Comparison of ENCODE assay signal across 9 cellular contexts in genomic region chr5:143401253-143401845, GRCh38. TPM values are rescaled to one million over a fixed set of nuclear protein-coding genes. Genes with fewer than 3 reads are reported as not detected.
A peak's percentile ranks its signal among the peaks of the same experiment; 100 is the strongest.
DNase-seq lines count a peak whose midpoint lies in the region; ATAC-seq, FAIRE-seq and TF ChIP-seq lines count a peak whose summit lies in the region.
"Had no signal": no experiment of that assay in that cellular context is flagged by ENCODE, and none has a peak within 500 bp of the region (broad histone marks: within the 10 kb centered on the region; RNA-seq: fewer than 3 reads in every experiment).

No MANE protein-coding gene starts in this region.

- TF ChIP-seq CTCF in GM23338 (conservative IDR thresholded peaks at IDR 0.05; ENCODE audit: low read depth in 2 of 2) = no peak
- no peak for TF ChIP-seq CTCF in foreskin fibroblast (IDR thresholded peaks at IDR 0.05; ENCODE audit: low read depth, low read length)

- H3F3A ChIP-seq in GM23338 (replicated peaks; ENCODE audit: low read depth) = no peaks in the 10 kb centered on the region; the same call in 1 of the 2 replicates

- H3K4me3 Mint-ChIP-seq in GM23338 (peak overlapping the region; percentile 76; the same call in 2 of the 3 replicates), T-helper 17 cell (peak overlapping the region; percentile 95)

- H3K27me3 ChIP-seq in GM23338 (ENCODE audit: insufficient read depth) = peaks cover 51% of the 10 kb centered on the region

- H4K20me1 ChIP-seq in GM23338 (replicated peaks; ENCODE audit: insufficient read depth) = no peaks in the 10 kb centered on the region

- H3K27me3 Mint-ChIP-seq in GM23338 (ENCODE audit: insufficient read depth, low read depth, poor library complexity) = peaks cover 32% of the 10 kb centered on the region
- no peaks in the 10 kb centered on the region for H3K27me3 Mint-ChIP-seq in T-helper 17 cell

- H3K4me1 Mint-ChIP-seq in GM23338 = peaks cover 57% of the 10 kb centered on the region
- peaks cover 43% of the 10 kb centered on the region for H3K4me1 Mint-ChIP-seq in T-helper 17 cell

- H3K9me3 ChIP-seq in T-helper 17 cell (ENCODE audit: control insufficient read depth, low read length, poor library complexity, severe bottlenecking) = no peaks in the 10 kb centered on the region

- H3K36me3 ChIP-seq in GM23338 (ENCODE audit: insufficient read depth) = no peaks in the 10 kb centered on the region

- ATAC-seq in GM23338 = no peak
- no peak for ATAC-seq in T-helper 17 cell
- ATAC-seq in HG03025 (IDR thresholded peaks at IDR 0.05; ENCODE audit: low FRiP score, unreplicated experiment) = no peak
- ATAC-seq in HG03442 (IDR thresholded peaks at IDR 0.05; ENCODE audit: unreplicated experiment) = no peak

- H3K36me3 Mint-ChIP-seq in GM23338 (ENCODE audit: low read depth) (peaks cover 8% of the 10 kb centered on the region; the same call in 2 of the 3 replicates), T-helper 17 cell (ENCODE audit: low read depth) (no peaks in the 10 kb centered on the region)

- H3K4me2 ChIP-seq in GM23338 = peak overlapping the region; percentile 92

- no peaks in the 10 kb centered on the region for H3K79me2 ChIP-seq in GM23338 (replicated peaks; ENCODE audit: insufficient read depth)

- no peak overlapping the region for H3K27ac Mint-ChIP-seq in GM23338
- H3K27ac Mint-ChIP-seq in T-helper 17 cell = peak overlapping the region; percentile 89

- H3K4me3 ChIP-seq in GM23338 (peak overlapping the region; percentile 93), foreskin fibroblast (ENCODE audit: low read depth in 1 of 2, low read length in 2 of 2) (peak overlapping the region; percentile 84 to 85), skin epidermis (peak overlapping the region; percentile 57 to 98 (median 82))

- H3K9me2 ChIP-seq in GM23338 (ENCODE audit: insufficient read depth) = peaks cover 7% of the 10 kb centered on the region

- peaks cover 57% of the 10 kb centered on the region for H3K4me1 ChIP-seq in GM23338 (ENCODE audit: insufficient read depth)

- no peaks in the 10 kb centered on the region; the same call in 2 of the 3 replicates for H3K9me3 Mint-ChIP-seq in GM23338

- no peak overlapping the region for H2AFZ ChIP-seq in GM23338

- no peak overlapping the region for H3K27ac ChIP-seq in GM23338 (ENCODE audit: low read depth)
- peak overlapping the region in 13 of 21 experiments; percentile 29 to 100 (median 98) for H3K27ac ChIP-seq in skin epidermis

- DNase-seq in GM23338 (ENCODE audit: low spot score) = no peak
- DNase-seq in T-helper 17 cell = no peak
- DNase-seq in foreskin fibroblast = peak in 1 of 2 donors; percentile 16
- DNase-seq in HTR-8/SVneo (ENCODE audit: insufficient read length, low spot score) = no peak
- DNase-seq in NCI-H1930 (lab: John Stamatoyannopoulos, UW) = no peak

- FAIRE-seq in HTR-8/SVneo (lab: Jason Lieb, UNC) = no peak
- FAIRE-seq: urothelium cell line had no signal

TF ChIP-seq in GM23338, 12 proteins besides CTCF, POLR2A, EP300 and RAD21 (continues in another document):
- TF ChIP-seq CREB1 (CRISPR knock-in tag; IDR thresholded peaks at IDR 0.05; ENCODE audit: low read depth) (no peak), EZH2phosphoT487 (IDR thresholded peaks at IDR 0.05; ENCODE audit: unreplicated experiment) (no peak), POLR2AphosphoS5 (IDR thresholded peaks at IDR 0.05; ENCODE audit: low read depth) (no peak), JUNB (IDR thresholded peaks at IDR 0.05; ENCODE audit: unreplicated experiment) (no peak), ZNF114 (CRISPR knock-in tag; IDR thresholded peaks at IDR 0.05) (no peak), ZNF331 (CRISPR knock-in tag; IDR thresholded peaks at IDR 0.05; ENCODE audit: low read depth) (no peak), NANOG (IDR thresholded peaks at IDR 0.05; ENCODE audit: borderline replicate concordance) (no peak), STAT1 (IDR thresholded peaks at IDR 0.05; ENCODE audit: unreplicated experiment) (no peak)
- TF ChIP-seq, protein P1, sequence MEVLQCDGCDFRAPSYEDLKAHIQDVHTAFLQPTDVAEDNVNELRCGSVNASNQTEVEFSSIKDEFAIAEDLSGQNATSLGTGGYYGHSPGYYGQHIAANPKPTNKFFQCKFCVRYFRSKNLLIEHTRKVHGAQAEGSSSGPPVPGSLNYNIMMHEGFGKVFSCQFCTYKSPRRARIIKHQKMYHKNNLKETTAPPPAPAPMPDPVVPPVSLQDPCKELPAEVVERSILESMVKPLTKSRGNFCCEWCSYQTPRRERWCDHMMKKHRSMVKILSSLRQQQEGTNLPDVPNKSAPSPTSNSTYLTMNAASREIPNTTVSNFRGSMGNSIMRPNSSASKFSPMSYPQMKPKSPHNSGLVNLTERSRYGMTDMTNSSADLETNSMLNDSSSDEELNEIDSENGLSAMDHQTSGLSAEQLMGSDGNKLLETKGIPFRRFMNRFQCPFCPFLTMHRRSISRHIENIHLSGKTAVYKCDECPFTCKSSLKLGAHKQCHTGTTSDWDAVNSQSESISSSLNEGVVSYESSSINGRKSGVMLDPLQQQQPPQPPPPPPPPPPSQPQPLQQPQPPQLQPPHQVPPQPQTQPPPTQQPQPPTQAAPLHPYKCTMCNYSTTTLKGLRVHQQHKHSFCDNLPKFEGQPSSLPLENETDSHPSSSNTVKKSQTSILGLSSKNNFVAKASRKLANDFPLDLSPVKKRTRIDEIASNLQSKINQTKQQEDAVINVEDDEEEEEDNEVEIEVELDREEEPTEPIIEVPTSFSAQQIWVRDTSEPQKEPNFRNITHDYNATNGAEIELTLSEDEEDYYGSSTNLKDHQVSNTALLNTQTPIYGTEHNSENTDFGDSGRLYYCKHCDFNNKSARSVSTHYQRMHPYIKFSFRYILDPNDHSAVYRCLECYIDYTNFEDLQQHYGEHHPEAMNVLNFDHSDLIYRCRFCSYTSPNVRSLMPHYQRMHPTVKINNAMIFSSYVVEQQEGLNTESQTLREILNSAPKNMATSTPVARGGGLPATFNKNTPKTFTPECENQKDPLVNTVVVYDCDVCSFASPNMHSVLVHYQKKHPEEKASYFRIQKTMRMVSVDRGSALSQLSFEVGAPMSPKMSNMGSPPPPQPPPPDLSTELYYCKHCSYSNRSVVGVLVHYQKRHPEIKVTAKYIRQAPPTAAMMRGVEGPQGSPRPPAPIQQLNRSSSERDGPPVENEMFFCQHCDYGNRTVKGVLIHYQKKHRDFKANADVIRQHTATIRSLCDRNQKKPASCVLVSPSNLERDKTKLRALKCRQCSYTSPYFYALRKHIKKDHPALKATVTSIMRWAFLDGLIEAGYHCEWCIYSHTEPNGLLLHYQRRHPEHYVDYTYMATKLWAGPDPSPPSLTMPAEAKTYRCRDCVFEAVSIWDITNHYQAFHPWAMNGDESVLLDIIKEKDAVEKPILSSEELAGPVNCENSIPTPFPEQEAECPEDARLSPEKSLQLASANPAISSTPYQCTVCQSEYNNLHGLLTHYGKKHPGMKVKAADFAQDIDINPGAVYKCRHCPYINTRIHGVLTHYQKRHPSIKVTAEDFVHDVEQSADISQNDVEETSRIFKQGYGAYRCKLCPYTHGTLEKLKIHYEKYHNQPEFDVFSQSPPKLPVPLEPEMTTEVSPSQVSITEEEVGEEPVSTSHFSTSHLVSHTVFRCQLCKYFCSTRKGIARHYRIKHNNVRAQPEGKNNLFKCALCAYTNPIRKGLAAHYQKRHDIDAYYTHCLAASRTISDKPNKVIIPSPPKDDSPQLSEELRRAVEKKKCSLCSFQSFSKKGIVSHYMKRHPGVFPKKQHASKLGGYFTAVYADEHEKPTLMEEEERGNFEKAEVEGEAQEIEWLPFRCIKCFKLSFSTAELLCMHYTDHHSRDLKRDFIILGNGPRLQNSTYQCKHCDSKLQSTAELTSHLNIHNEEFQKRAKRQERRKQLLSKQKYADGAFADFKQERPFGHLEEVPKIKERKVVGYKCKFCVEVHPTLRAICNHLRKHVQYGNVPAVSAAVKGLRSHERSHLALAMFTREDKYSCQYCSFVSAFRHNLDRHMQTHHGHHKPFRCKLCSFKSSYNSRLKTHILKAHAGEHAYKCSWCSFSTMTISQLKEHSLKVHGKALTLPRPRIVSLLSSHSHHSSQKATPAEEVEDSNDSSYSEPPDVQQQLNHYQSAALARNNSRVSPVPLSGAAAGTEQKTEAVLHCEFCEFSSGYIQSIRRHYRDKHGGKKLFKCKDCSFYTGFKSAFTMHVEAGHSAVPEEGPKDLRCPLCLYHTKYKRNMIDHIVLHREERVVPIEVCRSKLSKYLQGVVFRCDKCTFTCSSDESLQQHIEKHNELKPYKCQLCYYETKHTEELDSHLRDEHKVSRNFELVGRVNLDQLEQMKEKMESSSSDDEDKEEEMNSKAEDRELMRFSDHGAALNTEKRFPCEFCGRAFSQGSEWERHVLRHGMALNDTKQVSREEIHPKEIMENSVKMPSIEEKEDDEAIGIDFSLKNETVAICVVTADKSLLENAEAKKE (CRISPR knock-in tag; IDR thresholded peaks at IDR 0.05) = no peak
- TF ChIP-seq, protein P2, sequence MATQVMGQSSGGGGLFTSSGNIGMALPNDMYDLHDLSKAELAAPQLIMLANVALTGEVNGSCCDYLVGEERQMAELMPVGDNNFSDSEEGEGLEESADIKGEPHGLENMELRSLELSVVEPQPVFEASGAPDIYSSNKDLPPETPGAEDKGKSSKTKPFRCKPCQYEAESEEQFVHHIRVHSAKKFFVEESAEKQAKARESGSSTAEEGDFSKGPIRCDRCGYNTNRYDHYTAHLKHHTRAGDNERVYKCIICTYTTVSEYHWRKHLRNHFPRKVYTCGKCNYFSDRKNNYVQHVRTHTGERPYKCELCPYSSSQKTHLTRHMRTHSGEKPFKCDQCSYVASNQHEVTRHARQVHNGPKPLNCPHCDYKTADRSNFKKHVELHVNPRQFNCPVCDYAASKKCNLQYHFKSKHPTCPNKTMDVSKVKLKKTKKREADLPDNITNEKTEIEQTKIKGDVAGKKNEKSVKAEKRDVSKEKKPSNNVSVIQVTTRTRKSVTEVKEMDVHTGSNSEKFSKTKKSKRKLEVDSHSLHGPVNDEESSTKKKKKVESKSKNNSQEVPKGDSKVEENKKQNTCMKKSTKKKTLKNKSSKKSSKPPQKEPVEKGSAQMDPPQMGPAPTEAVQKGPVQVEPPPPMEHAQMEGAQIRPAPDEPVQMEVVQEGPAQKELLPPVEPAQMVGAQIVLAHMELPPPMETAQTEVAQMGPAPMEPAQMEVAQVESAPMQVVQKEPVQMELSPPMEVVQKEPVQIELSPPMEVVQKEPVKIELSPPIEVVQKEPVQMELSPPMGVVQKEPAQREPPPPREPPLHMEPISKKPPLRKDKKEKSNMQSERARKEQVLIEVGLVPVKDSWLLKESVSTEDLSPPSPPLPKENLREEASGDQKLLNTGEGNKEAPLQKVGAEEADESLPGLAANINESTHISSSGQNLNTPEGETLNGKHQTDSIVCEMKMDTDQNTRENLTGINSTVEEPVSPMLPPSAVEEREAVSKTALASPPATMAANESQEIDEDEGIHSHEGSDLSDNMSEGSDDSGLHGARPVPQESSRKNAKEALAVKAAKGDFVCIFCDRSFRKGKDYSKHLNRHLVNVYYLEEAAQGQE (IDR thresholded peaks at IDR 0.05; ENCODE audit: unreplicated experiment) = no peak

RNA-seq across cellular contexts. Expression of gene NR3C1, which starts 2.1 kb away (rescaled TPM):
- total RNA-seq in GM23338 (2014; rRNA removed; shearing (Covaris generic)) = 2.4 and 4.6 TPM in 2 replicates
- 0.89 and 1.2 TPM in 2 replicates for polyA plus RNA-seq in GM23338 (2016; fragmentation: Nextera tagmentation; extraction: Ambion mirVana)
- total RNA-seq in T-helper 17 cell = 100 to 1,000 TPM; 118 to 133 TPM

Comparison
In these comparisons a context has a peak if more than half of its experiments do, and no peak if none do; other contexts are left out.
1. RNA of gene NR3C1, which starts 2.1 kb away (total RNA-seq): 118 to 133 TPM in T-helper 17 cell; 2.4 to 4.6 TPM in GM23338; every median in the first group is over 10 times any median in the second.
2. Peak in every context shown above with its lines, with median percentiles within 50 percentile points of each other: H3K4me3 ChIP-seq.